In the genomic region with DNA sequence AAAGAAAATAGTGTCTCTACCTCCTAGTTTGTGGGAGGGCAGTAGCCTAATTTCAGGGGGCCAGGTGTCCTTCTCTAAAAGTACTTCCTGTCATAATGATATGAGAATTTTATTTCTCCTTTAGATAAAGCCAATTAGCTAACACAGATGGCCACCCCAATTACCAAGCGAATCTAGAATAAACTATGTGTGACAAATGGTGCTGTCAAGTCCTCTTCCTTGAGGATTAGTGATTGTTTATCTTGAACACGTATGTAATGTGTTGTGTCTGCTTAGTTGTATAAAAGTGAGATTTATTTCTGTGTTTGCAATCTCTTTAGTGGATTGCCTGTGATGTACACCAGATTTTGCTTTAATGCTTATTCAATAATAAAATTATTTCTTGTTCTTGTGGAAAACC, we compare ENCODE assay signal across 13 cellular contexts.
"Had no signal": no experiment of that assay in that cellular context is flagged by ENCODE, and none has a peak within 500 bp of the region (broad histone marks: within the 10 kb centered on the region; RNA-seq: fewer than 3 reads in every experiment).

No MANE protein-coding gene starts in this region.

- H3K27ac Mint-ChIP-seq: activated CD4-positive, alpha-beta memory T cell treated with anti-CD3 and anti-CD28 coated beads for 36 hours; activated naive CD8-positive, alpha-beta T cell treated with anti-CD3 and anti-CD28 coated beads for 36 hours; mesothelial cell of epicardium; natural killer cell treated with Interleukin-12 subunit alpha and Interleukin-12 subunit beta and Interleukin-15 and Interleukin-18, amount 100 ng/mL, for 72 hours had no signal

- H3K36me3 Mint-ChIP-seq: activated CD4-positive, alpha-beta memory T cell treated with anti-CD3 and anti-CD28 coated beads for 36 hours; activated naive CD8-positive, alpha-beta T cell treated with anti-CD3 and anti-CD28 coated beads for 36 hours; mesothelial cell of epicardium; natural killer cell treated with Interleukin-12 subunit alpha and Interleukin-12 subunit beta and Interleukin-15 and Interleukin-18, amount 100 ng/mL, for 72 hours had no signal

- DNase-seq: activated CD4-positive, alpha-beta memory T cell treated with anti-CD3 and anti-CD28 coated beads for 36 hours; activated naive CD4-positive, alpha-beta T cell; activated naive CD8-positive, alpha-beta T cell treated with anti-CD3 and anti-CD28 coated beads for 36 hours; activated T-cell treated with anti-CD3 and anti-CD28 coated beads for 4 hours; body of pancreas; central memory CD4-positive, alpha-beta T cell; dorsolateral prefrontal cortex; lower lobe of right lung; stimulated activated CD8-positive, alpha-beta memory T cell treated with anti-CD3 and anti-CD28 coated beads, Interleukin-4, amount 100 ng/mL, for 48 hours; stimulated activated naive CD4-positive, alpha-beta T cell; T-helper 2 cell had no signal

- H3K4me1 Mint-ChIP-seq: activated naive CD8-positive, alpha-beta T cell treated with anti-CD3 and anti-CD28 coated beads for 36 hours had no signal

- H3K4me3 ChIP-seq: body of pancreas, dorsolateral prefrontal cortex, lower lobe of right lung had no signal

- H3K4me3 Mint-ChIP-seq: activated CD4-positive, alpha-beta memory T cell treated with anti-CD3 and anti-CD28 coated beads for 36 hours; activated naive CD8-positive, alpha-beta T cell treated with anti-CD3 and anti-CD28 coated beads for 36 hours; mesothelial cell of epicardium; natural killer cell treated with Interleukin-12 subunit alpha and Interleukin-12 subunit beta and Interleukin-15 and Interleukin-18, amount 100 ng/mL, for 72 hours had no signal

- H3K4me1 ChIP-seq: body of pancreas, lower lobe of right lung had no signal

- H3K9me3 Mint-ChIP-seq: mesothelial cell of epicardium had no signal

- H3K9me3 ChIP-seq: body of pancreas, lower lobe of right lung had no signal

- H3K27me3 ChIP-seq: body of pancreas, dorsolateral prefrontal cortex had no signal

- ATAC-seq: body of pancreas; lower lobe of right lung; natural killer cell treated with Interleukin-12 subunit alpha and Interleukin-12 subunit beta and Interleukin-15 and Interleukin-18, amount 100 ng/mL, for 72 hours had no signal

- H3K27me3 Mint-ChIP-seq: activated CD4-positive, alpha-beta memory T cell treated with anti-CD3 and anti-CD28 coated beads for 36 hours; activated naive CD8-positive, alpha-beta T cell treated with anti-CD3 and anti-CD28 coated beads for 36 hours; natural killer cell treated with Interleukin-12 subunit alpha and Interleukin-12 subunit beta and Interleukin-15 and Interleukin-18, amount 100 ng/mL, for 72 hours had no signal

- H3K27ac ChIP-seq: body of pancreas, lower lobe of right lung had no signal

- H3K36me3 ChIP-seq: lower lobe of right lung had no signal
